14 cellular contexts compared by ENCODE assay signal in the genomic region with DNA sequence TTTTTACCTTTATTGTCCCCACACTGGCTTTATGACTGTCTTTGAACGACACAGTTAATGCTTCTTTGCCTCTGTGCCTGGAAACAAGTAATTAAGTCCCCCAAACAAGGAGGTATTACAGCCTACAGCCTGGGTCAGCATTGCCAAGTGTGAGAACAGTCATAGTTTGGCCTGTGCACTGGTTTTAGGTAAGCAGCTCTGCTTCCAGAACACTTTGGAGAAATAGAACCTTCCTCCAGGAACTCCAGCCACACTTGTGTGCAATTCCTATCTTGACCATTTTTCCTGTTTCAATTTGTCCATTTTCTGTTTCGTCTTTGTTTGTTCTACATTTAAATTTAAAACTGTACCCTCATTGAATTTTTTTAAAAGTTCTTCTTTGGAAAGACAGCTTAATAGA.
"Had no signal": no experiment of that assay in that cellular context is flagged by ENCODE, and none has a peak within 500 bp of the region (broad histone marks: within the 10 kb centered on the region; RNA-seq: fewer than 3 reads in every experiment).

No MANE protein-coding gene starts in this region.

- DNase-seq: activated CD4-positive, alpha-beta T cell treated with anti-CD3 and anti-CD28 coated beads, Interleukin-2, amount 50 U/mL, for 1 hour; activated CD8-positive, alpha-beta memory T cell treated with anti-CD3 and anti-CD28 coated beads for 24 hours; activated naive CD4-positive, alpha-beta T cell; effector memory CD4-positive, alpha-beta T cell; heart right ventricle; left lung; naive thymus-derived CD8-positive, alpha-beta T cell; small intestine; stimulated activated CD4-positive, alpha-beta T cell treated with anti-CD3 and anti-CD28 coated beads, Interleukin-4, amount 100 ng/mL, for 4 hours; stimulated activated CD8-positive, alpha-beta memory T cell treated with anti-CD3 and anti-CD28 coated beads, Interleukin-4, amount 100 ng/mL, for 48 hours; stimulated activated naive CD8-positive, alpha-beta T cell treated with anti-CD3 and anti-CD28 coated beads, Interleukin-15, Interleukin-2, amounts not matched to agents 100 U/mL and 50 U/mL, for 24 hours; SW 1271 had no signal

- H3K27me3 ChIP-seq: heart right ventricle, left lung, neutrophil, right atrium auricular region had no signal

- H3K9me3 ChIP-seq: heart right ventricle, left lung, neutrophil, right atrium auricular region had no signal

- H3K4me1 ChIP-seq: left lung, right atrium auricular region had no signal

- H3K4me3 ChIP-seq: heart right ventricle, left lung, right atrium auricular region had no signal

- ATAC-seq: naive thymus-derived CD8-positive, alpha-beta T cell; stimulated activated naive CD8-positive, alpha-beta T cell treated with anti-CD3 and anti-CD28 coated beads, Interleukin-15, Interleukin-2, amounts not matched to agents 100 U/mL and 50 U/mL, for 24 hours had no signal

- H3K36me3 ChIP-seq: heart right ventricle, left lung, neutrophil, right atrium auricular region had no signal

- H3K27ac ChIP-seq: heart right ventricle, left lung, neutrophil, right atrium auricular region had no signal
